19 cellular contexts compared by ENCODE assay signal in the genomic region with DNA sequence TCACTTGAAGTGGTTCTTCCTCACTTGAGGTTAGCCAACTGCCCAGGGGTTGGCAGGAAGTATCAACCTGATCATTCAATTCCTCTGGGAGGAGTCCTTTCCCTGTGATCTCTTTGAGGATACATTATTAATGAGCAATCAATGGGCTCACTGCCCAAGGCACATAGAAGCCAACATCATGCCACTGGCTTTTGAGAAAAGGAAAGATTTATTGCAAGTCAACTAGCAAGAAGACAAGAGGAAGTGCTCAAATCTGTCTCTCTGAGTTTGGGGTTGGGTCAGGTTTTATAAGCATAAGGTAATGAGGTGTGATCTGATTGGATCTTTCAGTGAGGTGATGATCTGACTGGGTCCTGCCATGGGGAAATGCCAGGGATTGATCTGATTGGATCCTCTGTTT. TPM values are rescaled to one million over a fixed set of nuclear protein-coding genes. Genes with fewer than 3 reads are reported as not detected.
DNase-seq lines count a peak whose midpoint lies in the region; ATAC-seq and TF ChIP-seq lines count a peak whose summit lies in the region.
"Had no signal": no experiment of that assay in that cellular context is flagged by ENCODE, and none has a peak within 500 bp of the region (broad histone marks: within the 10 kb centered on the region; RNA-seq: fewer than 3 reads in every experiment).

No MANE protein-coding gene starts in this region.

- CTCF ChIA-PET in HCT116 (lab: Charles Lee): no interaction called here

- H2AFZ ChIP-seq in HCT116 (ENCODE audit: low read depth, low read length, poor library complexity, severe bottlenecking): no peak overlapping the region

- ATAC-seq in HCT116: no peak
- no peak for ATAC-seq in HG03460 (IDR thresholded peaks at IDR 0.05; ENCODE audit: unreplicated experiment)

- H3K9me2 ChIP-seq in HCT116 (ENCODE audit: insufficient read depth): no peaks in the 10 kb centered on the region

- H3K4me1 ChIP-seq in HCT116 (ENCODE audit: control insufficient read depth in 1 of 2, insufficient read depth in 2 of 2, low read length in 2 of 2) (peaks cover 9 to 27% of the 10 kb centered on the region in 2 experiments), esophagus (ENCODE audit: control insufficient read depth in 2 of 2, insufficient read depth in 2 of 2, low read length in 1 of 2) (no peaks in the 10 kb centered on the region), BE2C (no peaks in the 10 kb centered on the region)
- H3K4me1 ChIP-seq: SJCRH30 had no signal

- intact Hi-C loops in HCT116 (cut with micrococcal nuclease) (loop anchor here (10.0 kb wide), 1 partner anchor 204 kb away; no protein-coding TSS in a partner anchor), cardiac septum (cut with DNase I) (no loop called here)

- no peaks in the 10 kb centered on the region for H3K79me2 ChIP-seq in HCT116 (ENCODE audit: insufficient read depth, low read length)

- RAD21 ChIA-PET in HCT116 (lab: Charles Lee; ENCODE audit: low non-redundant PET in 1 of 2, low total read pairs in 2 of 2, uncharacterized antibody in 2 of 2, unreplicated experiment in 2 of 2): no interaction called here

- no peaks in the 10 kb centered on the region for H4K20me1 ChIP-seq in HCT116 (ENCODE audit: insufficient read depth)

- no peak for TF ChIP-seq CTCF in HCT116 (IDR thresholded peaks at IDR 0.05 in 2 of 3, conservative IDR thresholded peaks at IDR 0.05 in 1 of 3; ENCODE audit: borderline replicate concordance in 1 of 3, insufficient read depth in 1 of 3, low read depth in 2 of 3, low read length in 2 of 3)
- TF ChIP-seq CTCF in BE2C (IDR thresholded peaks at IDR 0.05; ENCODE audit: low read depth, low read length): no peak

- no peak overlapping the region for H3K4me2 ChIP-seq in HCT116 (ENCODE audit: low read length)

- no peak overlapping the region for H3K9ac ChIP-seq in HCT116 (ENCODE audit: low read length)

- no peak for TF ChIP-seq POLR2A in HCT116 (IDR thresholded peaks at IDR 0.05; ENCODE audit: borderline replicate concordance, extremely low read depth, insufficient read depth, insufficient read length)

- H3K36me3 ChIP-seq in HCT116 (ENCODE audit: control insufficient read depth in 1 of 2, insufficient read depth in 2 of 2, low read length in 2 of 2) (no peaks in the 10 kb centered on the region), esophagus (ENCODE audit: control insufficient read depth in 2 of 2, insufficient read depth in 2 of 2, low read length in 1 of 2) (no peaks in the 10 kb centered on the region), BE2C (no peaks in the 10 kb centered on the region)
- H3K36me3 ChIP-seq: SJCRH30 had no signal

- DNase-seq in HCT116 (ENCODE audit: low read depth, low spot score) (no peak), NCI-H446 (lab: John Stamatoyannopoulos, UW) (peak; percentile 68 to 75), kidney tubule cell (ENCODE audit: low spot score) (peak; percentile 38), BE2C (no peak), cardiac septum (ENCODE audit: low spot score) (no peak)
- DNase-seq: C1 segment of cervical spinal cord; CD8-positive, alpha-beta memory T cell; DMS79; GOT3; NCI-H1105 treated with DMSO at 0.1 percent for 48 hours; NCI-H1694; NCI-H510A treated with DMSO at 0.1 percent for 48 hours; NCI-H774; RPMI8226; SJCRH30 had no signal

- POLR2A ChIA-PET in HCT116 (lab: Charles Lee): no interaction called here

- no peak for TF ChIP-seq RAD21 in HCT116 (IDR thresholded peaks at IDR 0.05; ENCODE audit: low read depth)

- no peak overlapping the region for H3K4me3 ChIP-seq in HCT116 (replicated peaks in 1 of 2; ENCODE audit: low read depth in 1 of 2, low read length in 2 of 2)
- no peak overlapping the region for H3K4me3 ChIP-seq in esophagus (ENCODE audit: low read depth in 1 of 2, low read length in 2 of 2)
- H3K4me3 ChIP-seq in BE2C (ENCODE audit: low read depth, low read length): no peak overlapping the region
- H3K4me3 ChIP-seq: SJCRH30 had no signal

- H3K27ac ChIP-seq in HCT116 (ENCODE audit: low read depth, low read length) (no peak overlapping the region), esophagus (ENCODE audit: low read depth in 2 of 2, low read length in 1 of 2) (peak overlapping the region; percentile 50 to 76)
- H3K27ac ChIP-seq: SJCRH30 had no signal

- no TSS peak for BruUV-seq in HCT116 (replicated peaks; lab: Mats Ljungman, UMichigan)

- H3K27me3 ChIP-seq in HCT116 (ENCODE audit: insufficient read depth, low read length) (no peaks in the 10 kb centered on the region), esophagus (ENCODE audit: control insufficient read depth in 1 of 2, insufficient read depth in 2 of 2, low read length in 2 of 2) (no peaks in the 10 kb centered on the region), BE2C (no peaks in the 10 kb centered on the region)
- H3K27me3 ChIP-seq: SJCRH30 had no signal

- H3K9me3 ChIP-seq in HCT116 (ENCODE audit: control insufficient read depth in 1 of 2, insufficient read depth in 1 of 2, low read depth in 1 of 2, low read length in 2 of 2) (no peaks in the 10 kb centered on the region; a peak in 1 of 4 replicates), esophagus (ENCODE audit: control insufficient read depth in 2 of 2, insufficient read depth in 1 of 2, low read depth in 1 of 2, low read length in 1 of 2) (no peaks in the 10 kb centered on the region), BE2C (no peaks in the 10 kb centered on the region)
- H3K9me3 ChIP-seq: SJCRH30 had no signal

TF ChIP-seq in HCT116, 20 proteins besides CTCF, POLR2A, EP300 and RAD21:
- no peak for TF ChIP-seq EZH2 (IDR thresholded peaks at IDR 0.05)
- TF ChIP-seq ZNF274 (IDR thresholded peaks at IDR 0.05; ENCODE audit: low read depth, low read length): no peak
- no peak for TF ChIP-seq JUND (IDR thresholded peaks at IDR 0.05)
- no peak for TF ChIP-seq ELF1 (IDR thresholded peaks at IDR 0.05; ENCODE audit: borderline replicate concordance, low read depth)
- 0 out of 2 replicates have a peak, but pooled peaks have one; percentile 13 for TF ChIP-seq SP1 (IDR thresholded peaks at IDR 0.05; ENCODE audit: low read depth)
- TF ChIP-seq, protein P1, sequence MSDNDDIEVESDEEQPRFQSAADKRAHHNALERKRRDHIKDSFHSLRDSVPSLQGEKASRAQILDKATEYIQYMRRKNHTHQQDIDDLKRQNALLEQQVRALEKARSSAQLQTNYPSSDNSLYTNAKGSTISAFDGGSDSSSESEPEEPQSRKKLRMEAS (IDR thresholded peaks at IDR 0.05): no peak
- TF ChIP-seq CEBPB (IDR thresholded peaks at IDR 0.05; ENCODE audit: low read depth): no peak
- TF ChIP-seq YY1 (IDR thresholded peaks at IDR 0.05; ENCODE audit: extremely low read depth, insufficient replicate concordance, low read depth, low read length): no peak
- no peak for TF ChIP-seq SRF (IDR thresholded peaks at IDR 0.05; ENCODE audit: low read depth)
- TF ChIP-seq TCF7L2 (IDR thresholded peaks at IDR 0.05; ENCODE audit: borderline replicate concordance, extremely low read depth, insufficient read depth, insufficient read length): peak; percentile 36
- TF ChIP-seq FOSL1 (IDR thresholded peaks at IDR 0.05; ENCODE audit: low read depth): no peak
- TF ChIP-seq EZH2phosphoT487 (IDR thresholded peaks at IDR 0.05; ENCODE audit: borderline replicate concordance): no peak
- TF ChIP-seq, protein P2, sequence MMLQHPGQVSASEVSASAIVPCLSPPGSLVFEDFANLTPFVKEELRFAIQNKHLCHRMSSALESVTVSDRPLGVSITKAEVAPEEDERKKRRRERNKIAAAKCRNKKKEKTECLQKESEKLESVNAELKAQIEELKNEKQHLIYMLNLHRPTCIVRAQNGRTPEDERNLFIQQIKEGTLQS (IDR thresholded peaks at IDR 0.05): no peak
- no peak for TF ChIP-seq SIN3A (IDR thresholded peaks at IDR 0.05; ENCODE audit: low read depth)
- no peak for TF ChIP-seq CBX3 (IDR thresholded peaks at IDR 0.05; ENCODE audit: low read depth)
- TF ChIP-seq EGR1 (IDR thresholded peaks at IDR 0.05; ENCODE audit: low read depth): no peak
- no peak for TF ChIP-seq POLR2AphosphoS5 (IDR thresholded peaks at IDR 0.05; ENCODE audit: low read depth, low read length)

RNA-seq across cellular contexts. Expression of a gene that starts 39.6 kb away (rescaled TPM):
- total RNA-seq in HCT116 (2021; ENCODE audit: unreplicated experiment) (8.7 TPM), cardiac septum (not detected)
- polyA plus RNA-seq in HCT116 (2012): 5.9 and 7.1 TPM in 2 replicates
- 100 to 1,000 TPM; 178 to 533 TPM for polyA plus RNA-seq in esophagus
- polyA plus RNA-seq in BE2C (2012; ENCODE audit: insufficient read depth, insufficient read length, low read depth): not detected
- total RNA-seq: CD8-positive, alpha-beta memory T cell; LHCN-M2; OCI-LY7; SJCRH30 had no signal
- polyA plus RNA-seq: CD8-positive, alpha-beta memory T cell had no signal

Comparison
In these comparisons a context has a peak if more than half of its experiments do, and no peak if none do; other contexts are left out.
1. DNase-seq: peak in NCI-H446 (2 of 2) and kidney tubule cell (single experiment); none in HCT116 (single experiment), BE2C (single experiment) and cardiac septum (single experiment).